21 cellular contexts compared by ENCODE assay signal in genomic region chr10:46035923-46036849, GRCh38. TPM values are rescaled to one million over a fixed set of nuclear protein-coding genes. Genes with fewer than 3 reads are reported as not detected.
DNase-seq lines count a peak whose midpoint lies in the region; FAIRE-seq and TF ChIP-seq lines count a peak whose summit lies in the region.
"Had no signal": no experiment of that assay in that cellular context is flagged by ENCODE, and none has a peak within 500 bp of the region (broad histone marks: within the 10 kb centered on the region; RNA-seq: fewer than 3 reads in every experiment).

No MANE protein-coding gene starts in this region.

- no peaks in the 10 kb centered on the region for H3K27me3 ChIP-seq in H7 (ENCODE audit: control insufficient read depth, insufficient read depth, low read length)
- no peaks in the 10 kb centered on the region for H3K27me3 ChIP-seq in PC-9 (ENCODE audit: insufficient read depth, low read depth)
- H3K27me3 ChIP-seq in endothelial cell of umbilical vein (ENCODE audit: control insufficient read depth in 2 of 2, insufficient read depth in 2 of 2, low read length in 2 of 2), result peaks cover 0 to 2% of the 10 kb centered on the region in 2 experiments
- H3K27me3 ChIP-seq in osteoblast (ENCODE audit: insufficient read depth, low read length), result peaks cover 3% of the 10 kb centered on the region
- H3K27me3 ChIP-seq in suprapubic skin, result no peaks in the 10 kb centered on the region
- H3K27me3 ChIP-seq: ascending aorta, BE2C, Peyer's patch, right atrium auricular region had no signal

- BruUV-seq in PC-9 (replicated peaks; lab: Mats Ljungman, UMichigan) (no TSS peak), endothelial cell of umbilical vein (replicated peaks; lab: Mats Ljungman, UMichigan) (TSS peak; percentile 39)

- no peak for FAIRE-seq in endothelial cell of umbilical vein (lab: Jason Lieb, UNC)
- FAIRE-seq: GM18507 had no signal

- CTCF ChIA-PET in PC-9 (lab: Charles Lee), result no interaction called here
- CTCF ChIA-PET in endothelial cell of umbilical vein (lab: Charles Lee), result interaction anchor here (0.8 to 1.0 kb wide), 2 partner anchors 13 to 64 kb away, joined by 3 read pairs; partner anchors contain the start of gene TIMM23

- dilution Hi-C loops in endothelial cell of umbilical vein (cut with MboI; ENCODE audit: extremely low pct_ligation_motif_present, low sequenced_read_pairs), result no loop called here

- H3K27ac ChIP-seq in PC-9, result no peak overlapping the region
- peak overlapping the region; percentile 2 for H3K27ac ChIP-seq in endothelial cell of umbilical vein (ENCODE audit: insufficient read depth, low read depth, low read length)
- H3K27ac ChIP-seq in osteoblast (ENCODE audit: low read depth, low read length), result no peak overlapping the region
- H3K27ac ChIP-seq in suprapubic skin, result no peak overlapping the region
- H3K27ac ChIP-seq: ascending aorta, lower lobe of right lung, Peyer's patch, right atrium auricular region had no signal

- H3K27ac Mint-ChIP-seq in glutamatergic neuron (ENCODE audit: unreplicated experiment), result no peak overlapping the region
- no peak overlapping the region for H3K27ac Mint-ChIP-seq in activated CD4-positive, alpha-beta T cell treated with anti-CD3 and anti-CD28 coated beads, Interleukin-2, amount 10 ng/mL, durations not matched to agents 24 days and 14 days
- H3K27ac Mint-ChIP-seq: dendritic cell treated with granulocyte-macrophage colony-stimulating factor and Interleukin-4, amounts not matched to agents 40 ng/mL and 50 ng/mL, for 4 days; natural killer cell treated with Interleukin-12 subunit alpha and Interleukin-12 subunit beta and Interleukin-15 and Interleukin-18, amount 100 ng/mL, for 72 hours had no signal

- peaks cover 18% of the 10 kb centered on the region for H3F3A ChIP-seq in PC-9 (ENCODE audit: insufficient read depth, low read depth)

- DNase-seq in H7 (peak; percentile 64), PC-9 (peak in 1 of 2 experiments; percentile 54), endothelial cell of umbilical vein (ENCODE audit: low read depth, low spot score) (peak; percentile 60), osteoblast (ENCODE audit: insufficient read length, low spot score, missing footprints) (peak; percentile 21), suprapubic skin (ENCODE audit: low spot score in 2 of 2) (no peak), glutamatergic neuron (no peak), SHP77 treated with DMSO at 0.1 percent for 48 hours (lab: John Stamatoyannopoulos, UW) (no peak)
- no peak for DNase-seq in activated CD4-positive, alpha-beta T cell treated with anti-CD3 and anti-CD28 coated beads, Interleukin-2, amount 10 ng/mL, durations not matched to agents 24 days and 14 days
- DNase-seq: activated effector memory CD4-positive, alpha-beta T cell treated with anti-CD3 and anti-CD28 coated beads, Interleukin-2, amount 50 U/mL, for 16 hours; BE2C; DMS 273 treated with DMSO at 0.1 percent for 48 hours; lower lobe of right lung; NCI-H187; NCI-H524; Peyer's patch had no signal

- WGBS in suprapubic skin, result 63% methylated on average over 8 of the region's 8 CpGs

- no peaks in the 10 kb centered on the region for H3K36me3 ChIP-seq in H7 (replicated peaks; ENCODE audit: control insufficient read depth, insufficient read depth, low read length)
- no peaks in the 10 kb centered on the region for H3K36me3 ChIP-seq in PC-9 (ENCODE audit: low read depth)
- H3K36me3 ChIP-seq in endothelial cell of umbilical vein (ENCODE audit: control insufficient read depth in 2 of 2, extremely low read depth in 1 of 2, insufficient read depth in 2 of 2, low read length in 2 of 2), result no peaks in the 10 kb centered on the region
- H3K36me3 ChIP-seq in osteoblast (ENCODE audit: insufficient read depth, low read length), result no peaks in the 10 kb centered on the region
- no peaks in the 10 kb centered on the region for H3K36me3 ChIP-seq in suprapubic skin
- H3K36me3 ChIP-seq: ascending aorta, BE2C, lower lobe of right lung, Peyer's patch, right atrium auricular region had no signal

- peaks cover 44% of the 10 kb centered on the region for H3K4me1 ChIP-seq in PC-9 (replicated peaks; ENCODE audit: insufficient read depth)
- peaks cover 24% of the 10 kb centered on the region for H3K4me1 ChIP-seq in endothelial cell of umbilical vein (ENCODE audit: control insufficient read depth, extremely low read depth, insufficient read depth, low read length)
- peaks cover 8% of the 10 kb centered on the region for H3K4me1 ChIP-seq in osteoblast (ENCODE audit: insufficient read depth, low read length)
- no peaks in the 10 kb centered on the region for H3K4me1 ChIP-seq in suprapubic skin
- H3K4me1 ChIP-seq: ascending aorta, BE2C, lower lobe of right lung, Peyer's patch, right atrium auricular region had no signal

- H3K9me2 ChIP-seq in PC-9 (ENCODE audit: insufficient read depth), result no peaks in the 10 kb centered on the region

- no peaks in the 10 kb centered on the region for H3K79me2 ChIP-seq in PC-9 (ENCODE audit: low read depth)
- H3K79me2 ChIP-seq in endothelial cell of umbilical vein (ENCODE audit: control insufficient read depth, insufficient read depth, low read length), result no peaks in the 10 kb centered on the region
- H3K79me2 ChIP-seq in osteoblast (ENCODE audit: insufficient read depth, low read length), result no peaks in the 10 kb centered on the region

- H3K9me3 ChIP-seq in PC-9 (ENCODE audit: insufficient read depth, low read depth) (no peaks in the 10 kb centered on the region), endothelial cell of umbilical vein (replicated peaks; ENCODE audit: control insufficient read depth, insufficient read depth, low read length) (no peaks in the 10 kb centered on the region), osteoblast (ENCODE audit: low read depth, low read length) (no peaks in the 10 kb centered on the region), suprapubic skin (no peaks in the 10 kb centered on the region)
- H3K9me3 ChIP-seq: ascending aorta, BE2C, lower lobe of right lung, Peyer's patch, right atrium auricular region had no signal

- H3K4me2 ChIP-seq in PC-9 (no peak overlapping the region), endothelial cell of umbilical vein (ENCODE audit: insufficient read depth, low read length) (peak overlapping the region; percentile 15), osteoblast (ENCODE audit: insufficient read depth, low read length) (no peak overlapping the region)

- POLR2A ChIA-PET in PC-9 (lab: Charles Lee; ENCODE audit: unreplicated experiment) (no interaction called here), endothelial cell of umbilical vein (lab: Charles Lee) (no interaction called here)

- intact Hi-C loops in PC-9 (cut with micrococcal nuclease; ENCODE audit: unreplicated experiment) (loop anchor here (5.0 kb wide), 1 partner anchor 186 kb away; no protein-coding TSS in a partner anchor), endothelial cell of umbilical vein (cut with micrococcal nuclease) (loop anchor here (1.0 kb wide), 1 partner anchor 185 kb away; no protein-coding TSS in a partner anchor)
- intact Hi-C loops in activated CD4-positive, alpha-beta T cell treated with anti-CD3 and anti-CD28 coated beads, Interleukin-2, amount 10 ng/mL, durations not matched to agents 24 days and 14 days (cut with micrococcal nuclease), result loop anchor here (10.0 kb wide), 1 partner anchor 229 kb away; no protein-coding TSS in a partner anchor

- H3K4me3 ChIP-seq in H7 (ENCODE audit: insufficient read depth, low read depth, low read length) (no peak overlapping the region), PC-9 (no peak overlapping the region), endothelial cell of umbilical vein (replicated peaks in 1 of 3; ENCODE audit: insufficient read depth in 1 of 3, low read depth in 1 of 3, low read length in 3 of 3) (no peak overlapping the region), osteoblast (ENCODE audit: insufficient read depth, low read length) (no peak overlapping the region), suprapubic skin (no peak overlapping the region)
- H3K4me3 ChIP-seq: ascending aorta, lower lobe of right lung, Peyer's patch, right atrium auricular region had no signal

- no peaks in the 10 kb centered on the region for H3K36me3 Mint-ChIP-seq in glutamatergic neuron (ENCODE audit: unreplicated experiment)
- no peaks in the 10 kb centered on the region for H3K36me3 Mint-ChIP-seq in activated CD4-positive, alpha-beta T cell treated with anti-CD3 and anti-CD28 coated beads, Interleukin-2, amount 10 ng/mL, durations not matched to agents 24 days and 14 days (ENCODE audit: low read depth)
- H3K36me3 Mint-ChIP-seq: natural killer cell treated with Interleukin-12 subunit alpha and Interleukin-12 subunit beta and Interleukin-15 and Interleukin-18, amount 100 ng/mL, for 72 hours had no signal

- no peaks in the 10 kb centered on the region for H3K9me3 Mint-ChIP-seq in glutamatergic neuron (ENCODE audit: unreplicated experiment)
- H3K9me3 Mint-ChIP-seq in activated CD4-positive, alpha-beta T cell treated with anti-CD3 and anti-CD28 coated beads, Interleukin-2, amount 10 ng/mL, durations not matched to agents 24 days and 14 days, result no peaks in the 10 kb centered on the region
- H3K9me3 Mint-ChIP-seq: dendritic cell treated with granulocyte-macrophage colony-stimulating factor and Interleukin-4, amounts not matched to agents 40 ng/mL and 50 ng/mL, for 4 days; natural killer cell treated with Interleukin-12 subunit alpha and Interleukin-12 subunit beta and Interleukin-15 and Interleukin-18, amount 100 ng/mL, for 72 hours had no signal

- peaks cover 3% of the 10 kb centered on the region for H3K27me3 Mint-ChIP-seq in glutamatergic neuron (ENCODE audit: unreplicated experiment)
- peaks cover 6% of the 10 kb centered on the region for H3K27me3 Mint-ChIP-seq in activated CD4-positive, alpha-beta T cell treated with anti-CD3 and anti-CD28 coated beads, Interleukin-2, amount 10 ng/mL, durations not matched to agents 24 days and 14 days
- H3K27me3 Mint-ChIP-seq: dendritic cell treated with granulocyte-macrophage colony-stimulating factor and Interleukin-4, amounts not matched to agents 40 ng/mL and 50 ng/mL, for 4 days had no signal

- no peak overlapping the region; the same call in 1 of the 2 replicates for H2AFZ ChIP-seq in PC-9
- no peak overlapping the region for H2AFZ ChIP-seq in endothelial cell of umbilical vein (ENCODE audit: low read depth, low read length)
- no peak overlapping the region for H2AFZ ChIP-seq in osteoblast (ENCODE audit: low read length)

- TF ChIP-seq POLR2A in endothelial cell of umbilical vein (IDR thresholded peaks at IDR 0.05; ENCODE audit: low read depth, low read length) (no peak), suprapubic skin (IDR thresholded peaks at IDR 0.05) (no peak)

- H3K4me3 Mint-ChIP-seq in glutamatergic neuron (ENCODE audit: unreplicated experiment), result no peak overlapping the region
- H3K4me3 Mint-ChIP-seq in activated CD4-positive, alpha-beta T cell treated with anti-CD3 and anti-CD28 coated beads, Interleukin-2, amount 10 ng/mL, durations not matched to agents 24 days and 14 days, result no peak overlapping the region
- H3K4me3 Mint-ChIP-seq: dendritic cell treated with granulocyte-macrophage colony-stimulating factor and Interleukin-4, amounts not matched to agents 40 ng/mL and 50 ng/mL, for 4 days; natural killer cell treated with Interleukin-12 subunit alpha and Interleukin-12 subunit beta and Interleukin-15 and Interleukin-18, amount 100 ng/mL, for 72 hours had no signal

- H4K20me1 ChIP-seq in PC-9 (ENCODE audit: insufficient read depth) (no peaks in the 10 kb centered on the region), endothelial cell of umbilical vein (replicated peaks; ENCODE audit: control insufficient read depth, extremely low read depth, insufficient read depth, low read length) (no peaks in the 10 kb centered on the region), osteoblast (ENCODE audit: insufficient read depth, low read length) (no peaks in the 10 kb centered on the region)

- no peaks in the 10 kb centered on the region for H3K9me1 ChIP-seq in endothelial cell of umbilical vein (replicated peaks; ENCODE audit: control insufficient read depth, extremely low read depth, insufficient read depth, low read length)

- H3K9ac ChIP-seq in endothelial cell of umbilical vein (replicated peaks; ENCODE audit: extremely low read depth, insufficient read depth, low read length), result no peak overlapping the region

- TF ChIP-seq EP300 in suprapubic skin (IDR thresholded peaks at IDR 0.05), result no peak

- TF ChIP-seq CTCF in PC-9 (conservative IDR thresholded peaks at IDR 0.05) (peak; percentile 32; the same call in 1 of the 2 replicates), endothelial cell of umbilical vein (IDR thresholded peaks at IDR 0.05; ENCODE audit: extremely low read depth in 1 of 2, insufficient read depth in 1 of 2, low read depth in 1 of 2, low read length in 2 of 2) (peak in 1 of 2 donors; percentile 9), osteoblast (IDR thresholded peaks at IDR 0.05; ENCODE audit: extremely low read depth, low read depth, low read length) (no peak), suprapubic skin (IDR thresholded peaks at IDR 0.05) (no peak), glutamatergic neuron (IDR thresholded peaks at IDR 0.05; ENCODE audit: partially characterized antibody, unreplicated experiment) (no peak)

- H3K4me1 Mint-ChIP-seq in glutamatergic neuron (ENCODE audit: low read depth, unreplicated experiment), result peaks cover 7% of the 10 kb centered on the region
- H3K4me1 Mint-ChIP-seq in activated CD4-positive, alpha-beta T cell treated with anti-CD3 and anti-CD28 coated beads, Interleukin-2, amount 10 ng/mL, durations not matched to agents 24 days and 14 days, result peaks cover 8% of the 10 kb centered on the region

RNA-seq across cellular contexts. Expression of gene NCOA4, which starts 5.8 kb away (rescaled TPM):
- 108 and 111 TPM in 2 replicates for total RNA-seq in H7 (2014; rRNA removed; shearing (Covaris generic))
- 142 and 143 TPM in 2 replicates for total RNA-seq in PC-9 (2021)
- total RNA-seq in endothelial cell of umbilical vein, result 119 and 127 TPM in 2 replicates
- polyA plus RNA-seq in endothelial cell of umbilical vein, result 55.5 and 62.1 TPM in 2 replicates
- polyA plus RNA-seq in endothelial cell of umbilical vein (2011; cell fraction: cytosol; rRNA removed), result 85.7 and 94.7 TPM in 2 replicates
- polyA plus RNA-seq in endothelial cell of umbilical vein (2011; cell fraction: nucleus; rRNA removed), result 50.5 and 61.4 TPM in 2 replicates
- polyA plus RNA-seq in endothelial cell of umbilical vein (2012), result 107 and 142 TPM in 2 replicates
- 174 and 175 TPM in 2 replicates for polyA minus RNA-seq in endothelial cell of umbilical vein
- 79.4 TPM for polyA minus RNA-seq in endothelial cell of umbilical vein (2011; cell fraction: cytosol; rRNA and poly(A)+ RNA removed)
- 39.6 and 56.8 TPM in 2 replicates for polyA minus RNA-seq in endothelial cell of umbilical vein (2011; cell fraction: nucleus; rRNA and poly(A)+ RNA removed)
- total RNA-seq in osteoblast, result 260 TPM in 2 replicates
- 100 to 1,000 TPM; 117 to 170 (median 151) TPM for total RNA-seq in suprapubic skin
- total RNA-seq in glutamatergic neuron (ENCODE audit: unreplicated experiment), result 90.5 TPM
- 95.2 and 98.2 TPM in 2 replicates for total RNA-seq in activated CD4-positive, alpha-beta T cell treated with anti-CD3 and anti-CD28 coated beads, Interleukin-2, amount 10 ng/mL, durations not matched to agents 24 days and 14 days

RNA-seq across cellular contexts. Expression of gene MSMB, which starts 9.9 kb away (rescaled TPM):
- 0.89 TPM in 1 of 2 replicates, not detected in the other for total RNA-seq in H7 (2014; rRNA removed; shearing (Covaris generic))
- total RNA-seq in PC-9 (2021) (not detected in 2 replicates), endothelial cell of umbilical vein (not detected in 2 replicates), osteoblast (not detected in 2 replicates), suprapubic skin (100 to 1,000 TPM in 1 of 4 donors, 10 to 100 TPM in 1, 1 to 10 TPM in 1, not detected in 1; 4.5 to 104 (median 86.9) TPM), glutamatergic neuron (ENCODE audit: unreplicated experiment) (not detected)
- not detected in 2 replicates for polyA plus RNA-seq in endothelial cell of umbilical vein
- polyA plus RNA-seq in endothelial cell of umbilical vein (2011; cell fraction: cytosol; rRNA removed), result not detected in 2 replicates
- polyA plus RNA-seq in endothelial cell of umbilical vein (2011; cell fraction: nucleus; rRNA removed), result not detected in 2 replicates
- polyA plus RNA-seq in endothelial cell of umbilical vein (2012), result 0.79 TPM in 1 of 2 replicates, not detected in the other
- polyA minus RNA-seq in endothelial cell of umbilical vein, result not detected in 2 replicates
- not detected for polyA minus RNA-seq in endothelial cell of umbilical vein (2011; cell fraction: cytosol; rRNA and poly(A)+ RNA removed)
- not detected in 2 replicates for polyA minus RNA-seq in endothelial cell of umbilical vein (2011; cell fraction: nucleus; rRNA and poly(A)+ RNA removed)
- not detected in 2 replicates for total RNA-seq in activated CD4-positive, alpha-beta T cell treated with anti-CD3 and anti-CD28 coated beads, Interleukin-2, amount 10 ng/mL, durations not matched to agents 24 days and 14 days
- total RNA-seq: ascending aorta; natural killer cell treated with Interleukin-12 subunit alpha and Interleukin-12 subunit beta and Interleukin-15 and Interleukin-18, amount 100 ng/mL, for 72 hours; Peyer's patch; right atrium auricular region; subcutaneous adipose tissue had no signal

Comparison
In these comparisons a context has a peak if more than half of its experiments do, and no peak if none do; other contexts are left out.
1. DNase-seq: peak in H7 (single experiment), endothelial cell of umbilical vein (single experiment) and osteoblast (single experiment); none in suprapubic skin (0 of 2), glutamatergic neuron (single experiment), SHP77 treated with DMSO at 0.1 percent for 48 hours (single experiment) and activated CD4-positive, alpha-beta T cell treated with anti-CD3 and anti-CD28 coated beads, Interleukin-2, amount 10 ng/mL, durations not matched to agents 24 days and 14 days (single experiment).